1 cellular context compared by ENCODE assay signal in genomic region chr6:37667050-37667814, GRCh38.
TF ChIP-seq lines count a peak whose summit lies in the region.

No MANE protein-coding gene starts in this region.

TF ChIP-seq in K562, 482 proteins besides CTCF, POLR2A, EP300 and RAD21 (continued from another document and continues in another):
- TF ChIP-seq ZNF277 (CRISPR knock-in tag; IDR thresholded peaks at IDR 0.05; ENCODE audit: borderline replicate concordance) (no peak), CREBBP (IDR thresholded peaks at IDR 0.05; ENCODE audit: low read depth, low read length) (no peak), REST (CRISPR knock-in tag; IDR thresholded peaks at IDR 0.05; ENCODE audit: low read depth) (no peak), CHD2 (IDR thresholded peaks at IDR 0.05; ENCODE audit: low read depth, low read length) (no peak), HBP1 (CRISPR knock-in tag; IDR thresholded peaks at IDR 0.05) (peak; percentile 93), RNF219 (CRISPR knock-in tag; IDR thresholded peaks at IDR 0.05) (peak; percentile 59; the same call in 1 of the 2 replicates), BCL6 (CRISPR knock-in tag; IDR thresholded peaks at IDR 0.05) (peak; percentile 96), DEAF1 (CRISPR knock-in tag; IDR thresholded peaks at IDR 0.05) (peak; percentile 77), MLLT1 (IDR thresholded peaks at IDR 0.05) (peak; percentile 17 to 97; a peak in 3 of 4 replicates), ZNF384 (IDR thresholded peaks at IDR 0.05; ENCODE audit: low read depth, low read length) (no peak), CGGBP1 (CRISPR knock-in tag; IDR thresholded peaks at IDR 0.05) (peak; percentile 72; the same call in 1 of the 2 replicates), HCFC1 (IDR thresholded peaks at IDR 0.05; ENCODE audit: low read depth, low read length) (0 out of 2 replicates have a peak, but pooled peaks have one; percentile 13), ZNF146 (CRISPR knock-in tag; IDR thresholded peaks at IDR 0.05; ENCODE audit: unreplicated experiment) (no peak), ZNF444 (CRISPR knock-in tag; IDR thresholded peaks at IDR 0.05) (peak; percentile 91), PHB2 (IDR thresholded peaks at IDR 0.05; ENCODE audit: low read depth) (peak; percentile 97), ZSCAN32 (CRISPR knock-in tag; IDR thresholded peaks at IDR 0.05) (no peak), IRF2 (CRISPR knock-in tag; IDR thresholded peaks at IDR 0.05) (no peak), NCOR1 (IDR thresholded peaks at IDR 0.05) (peak; percentile 99), DPF2 (IDR thresholded peaks at IDR 0.05) (peak; percentile 97), HDAC6 (IDR thresholded peaks at IDR 0.05; ENCODE audit: low read depth, low read length) (no peak), PATZ1 (CRISPR knock-in tag; IDR thresholded peaks at IDR 0.05; ENCODE audit: borderline replicate concordance) (peak; percentile 78; the same call in 1 of the 2 replicates), NFE2 (IDR thresholded peaks at IDR 0.05; ENCODE audit: low read depth) (peak; percentile 54), CXXC5 (CRISPR knock-in tag; IDR thresholded peaks at IDR 0.05) (peak; percentile 98), MTF1 (CRISPR knock-in tag; IDR thresholded peaks at IDR 0.05; ENCODE audit: borderline replicate concordance) (peak; percentile 47; the same call in 1 of the 2 replicates), ZSCAN29 (IDR thresholded peaks at IDR 0.05) (no peak), ZNF253 (CRISPR knock-in tag; conservative IDR thresholded peaks at IDR 0.05) (no peak), TRIM24 (IDR thresholded peaks at IDR 0.05) (peak; percentile 97 to 98), FIP1L1 (IDR thresholded peaks at IDR 0.05; ENCODE audit: low read depth, low read length, poor library complexity, severe bottlenecking) (no peak), MLX (CRISPR knock-in tag; conservative IDR thresholded peaks at IDR 0.05) (no peak), SNRNP70 (optimal IDR thresholded peaks at IDR 0.05; ENCODE audit: low read depth, low read length) (no peak), ZNF140 (CRISPR knock-in tag; IDR thresholded peaks at IDR 0.05) (no peak), ZFP91 (CRISPR knock-in tag; IDR thresholded peaks at IDR 0.05) (no peak), DLX4 (CRISPR knock-in tag; IDR thresholded peaks at IDR 0.05) (no peak), NCOA4 (IDR thresholded peaks at IDR 0.05; ENCODE audit: partially characterized antibody) (peak; percentile 75), EP400 (IDR thresholded peaks at IDR 0.05) (no peak), SMARCB1 (IDR thresholded peaks at IDR 0.05; ENCODE audit: insufficient read length, low read depth) (no peak), CEBPZ (IDR thresholded peaks at IDR 0.05; ENCODE audit: borderline replicate concordance, low read depth, low read length) (no peak), HDAC8 (tag; IDR thresholded peaks at IDR 0.05) (no peak; the same call in 1 of the 2 replicates)
